15 cellular contexts compared by ENCODE assay signal in genomic region chr21:36916718-36917117, GRCh38. TPM values are rescaled to one million over a fixed set of nuclear protein-coding genes. Genes with fewer than 3 reads are reported as not detected.
A peak's percentile ranks its signal among the peaks of the same experiment; 100 is the strongest.
DNase-seq lines count a peak whose midpoint lies in the region; ATAC-seq and TF ChIP-seq lines count a peak whose summit lies in the region.
"Had no signal": no experiment of that assay in that cellular context is flagged by ENCODE, and none has a peak within 500 bp of the region (broad histone marks: within the 10 kb centered on the region; RNA-seq: fewer than 3 reads in every experiment).

No MANE protein-coding gene starts in this region.

- H3K27me3 Mint-ChIP-seq in CD4-positive, alpha-beta memory T cell, result no peaks in the 10 kb centered on the region

- H4K20me1 ChIP-seq in MM.1S (ENCODE audit: insufficient read depth, low read length), result no peaks in the 10 kb centered on the region

- peaks cover 12% of the 10 kb centered on the region for H3K4me1 ChIP-seq in MM.1S (ENCODE audit: low read length)
- H3K4me1 ChIP-seq in body of pancreas, result peaks cover 46% of the 10 kb centered on the region
- H3K4me1 ChIP-seq in prostate gland (replicated peaks), result peaks cover 10% of the 10 kb centered on the region
- H3K4me1 ChIP-seq in CD4-positive, alpha-beta memory T cell (ENCODE audit: insufficient read depth, low read length), result peaks cover 7% of the 10 kb centered on the region

- no peaks in the 10 kb centered on the region for H3K36me3 ChIP-seq in MM.1S (replicated peaks; ENCODE audit: insufficient read depth, low read length)
- H3K36me3 ChIP-seq in body of pancreas (replicated peaks in 1 of 2; ENCODE audit: insufficient read depth in 1 of 2, low read depth in 2 of 2), result no peaks in the 10 kb centered on the region
- H3K36me3 ChIP-seq in prostate gland, result no peaks in the 10 kb centered on the region
- H3K36me3 ChIP-seq in CD4-positive, alpha-beta memory T cell (ENCODE audit: insufficient read depth, low read length), result no peaks in the 10 kb centered on the region
- H3K36me3 ChIP-seq: Peyer's patch had no signal

- peaks cover 3 to 11% (median 8%) of the 10 kb centered on the region in 4 donors for H3K4me1 Mint-ChIP-seq in CD4-positive, alpha-beta memory T cell

- 0 out of 2 replicates have a peak overlapping the region, but pooled peaks have one; percentile 1 for H3K27ac ChIP-seq in MM.1S (ENCODE audit: low read length)
- peak overlapping the region in 3 of 4 donors; percentile 73 to 81 (median 73) for H3K27ac ChIP-seq in body of pancreas
- H3K27ac ChIP-seq in prostate gland, result peak overlapping the region; percentile 26 to 48
- H3K27ac ChIP-seq in CD4-positive, alpha-beta memory T cell (ENCODE audit: low read depth, low read length), result no peak overlapping the region
- H3K27ac ChIP-seq: KMS-11, Peyer's patch had no signal

- intact Hi-C loops in body of pancreas (cut with DNase I), result no loop called here
- intact Hi-C loops in prostate gland (cut with DNase I), result loop anchor here (5.0 kb wide), 1 partner anchor 164 kb away; no protein-coding TSS in a partner anchor
- intact Hi-C loops in CD4-positive, alpha-beta memory T cell (cut with micrococcal nuclease), result no loop called here

- ATAC-seq in body of pancreas, result no peak
- ATAC-seq in HG02840 (IDR thresholded peaks at IDR 0.05; ENCODE audit: low FRiP score, unreplicated experiment), result no peak

- H3K4me3 Mint-ChIP-seq in CD4-positive, alpha-beta memory T cell, result no peak overlapping the region

- H3K27me3 ChIP-seq in MM.1S (replicated peaks; ENCODE audit: insufficient read depth, low read length) (no peaks in the 10 kb centered on the region), body of pancreas (no peaks in the 10 kb centered on the region), prostate gland (replicated peaks; ENCODE audit: insufficient read depth) (no peaks in the 10 kb centered on the region)
- no peaks in the 10 kb centered on the region for H3K27me3 ChIP-seq in CD4-positive, alpha-beta memory T cell (ENCODE audit: insufficient read depth, low read length)
- H3K27me3 ChIP-seq: Peyer's patch had no signal

- TF ChIP-seq CTCF in GM12865 (IDR thresholded peaks at IDR 0.05; ENCODE audit: insufficient read depth, low read depth, low read length, missing control alignments) (no peak), MM.1S (IDR thresholded peaks at IDR 0.05; ENCODE audit: low read length) (no peak), body of pancreas (IDR thresholded peaks at IDR 0.05) (no peak), prostate gland (IDR thresholded peaks at IDR 0.05) (no peak)

- H3K9me3 ChIP-seq in MM.1S (replicated peaks; ENCODE audit: insufficient read depth, low read length), result no peaks in the 10 kb centered on the region
- no peaks in the 10 kb centered on the region for H3K9me3 ChIP-seq in body of pancreas
- no peaks in the 10 kb centered on the region for H3K9me3 ChIP-seq in prostate gland
- H3K9me3 ChIP-seq in CD4-positive, alpha-beta memory T cell (ENCODE audit: control insufficient read depth in 1 of 2, low read length in 2 of 2), result no peaks in the 10 kb centered on the region
- H3K9me3 ChIP-seq: Peyer's patch had no signal

- no peak overlapping the region for H3K9ac ChIP-seq in MM.1S (ENCODE audit: low read length)
- H3K9ac ChIP-seq: KMS-11 had no signal

- TF ChIP-seq POLR2A in body of pancreas (IDR thresholded peaks at IDR 0.05) (no peak), prostate gland (IDR thresholded peaks at IDR 0.05) (no peak)

- H3K9me2 ChIP-seq in MM.1S (replicated peaks; ENCODE audit: insufficient read depth, low read length), result no peaks in the 10 kb centered on the region

- CTCF ChIA-PET in CD4-positive, alpha-beta memory T cell (lab: Charles Lee; ENCODE audit: partially characterized antibody), result interaction anchor here (0.7 kb wide), 1 partner anchor 286 kb away, joined by 4 read pairs; no protein-coding TSS in a partner anchor

- H3K4me3 ChIP-seq in GM12865 (ENCODE audit: low read depth, low read length) (no peak overlapping the region), MM.1S (ENCODE audit: low read length) (no peak overlapping the region), body of pancreas (no peak overlapping the region), prostate gland (no peak overlapping the region)
- no peak overlapping the region for H3K4me3 ChIP-seq in CD4-positive, alpha-beta memory T cell (ENCODE audit: low read length in 2 of 2)
- H3K4me3 ChIP-seq: Peyer's patch had no signal

- H3K36me3 Mint-ChIP-seq in CD4-positive, alpha-beta memory T cell, result peaks cover 3 to 5% of the 10 kb centered on the region in 2 donors

- H3K27ac Mint-ChIP-seq in CD4-positive, alpha-beta memory T cell, result no peak overlapping the region

- WGBS in body of pancreas, 2 donors, result 78 to 82% methylated on average over 3 of the region's 3 CpGs
- 88% methylated on average over 3 of the region's 3 CpGs for WGBS in prostate gland

- H3F3A ChIP-seq in MM.1S (ENCODE audit: insufficient read depth, low read length), result peaks cover 3% of the 10 kb centered on the region; the same call in 1 of the 2 replicates

- H3K9me3 Mint-ChIP-seq in CD4-positive, alpha-beta memory T cell, result no peaks in the 10 kb centered on the region

- no peaks in the 10 kb centered on the region for H3K79me2 ChIP-seq in MM.1S (ENCODE audit: low read length)

- POLR2A ChIA-PET in CD4-positive, alpha-beta memory T cell (lab: Charles Lee; ENCODE audit: partially characterized antibody), result no interaction called here

- DNase-seq in GM12865 (ENCODE audit: low read depth), result peak; percentile 26
- peak; percentile 82 for DNase-seq in MM.1S
- no peak for DNase-seq in body of pancreas
- DNase-seq in prostate gland (ENCODE audit: low spot score), result no peak
- no peak for DNase-seq in DMS 273 (lab: John Stamatoyannopoulos, UW; ENCODE audit: unreplicated experiment)
- DNase-seq in CD4-positive, alpha-beta memory T cell, result no peak
- DNase-seq: COR-L47, NCI-H1105 treated with DMSO at 0.1 percent for 48 hours, NCI-H187 treated with DMSO at 0.1 percent for 48 hours, NCI-H2171, NCI-H82, Peyer's patch, SIG-M5 had no signal

- H3K4me2 ChIP-seq in MM.1S (ENCODE audit: low read depth, low read length), result peak overlapping the region; percentile 21
- H3K4me2 ChIP-seq: KMS-11 had no signal

- H2AFZ ChIP-seq in MM.1S (ENCODE audit: low read length), result no peak overlapping the region

RNA-seq across cellular contexts. Expression of gene HLCS, which starts 49.8 kb away (rescaled TPM):
- total RNA-seq in body of pancreas (10 to 100 TPM; 27.2 to 38.6 TPM), prostate gland (10 to 100 TPM; 40.9 to 41.8 TPM)
- total RNA-seq in CD4-positive, alpha-beta memory T cell, result 10 to 100 TPM; 13.9 to 14.7 TPM
- polyA plus RNA-seq in CD4-positive, alpha-beta memory T cell, result 1 to 10 TPM; 8.3 to 8.6 TPM

Comparison
In these comparisons a context has a peak if more than half of its experiments do, and no peak if none do; other contexts are left out.
1. DNase-seq: peak in GM12865 (single experiment) and MM.1S (single experiment); none in body of pancreas (0 of 4), prostate gland (single experiment), DMS 273 (single experiment) and CD4-positive, alpha-beta memory T cell (0 of 5).